9 cellular contexts compared by ENCODE assay signal in genomic region chr2:218781691-218782528, GRCh38. TPM values are rescaled to one million over a fixed set of nuclear protein-coding genes. Genes with fewer than 3 reads are reported as not detected.
DNase-seq lines count a peak whose midpoint lies in the region; ATAC-seq and TF ChIP-seq lines count a peak whose summit lies in the region.
"Had no signal": no experiment of that assay in that cellular context is flagged by ENCODE, and none has a peak within 500 bp of the region (broad histone marks: within the 10 kb centered on the region; RNA-seq: fewer than 3 reads in every experiment).

Gene CYP27A1, plus strand, starts transcription at chr2:218782147. Its CDS starts 36 bp downstream, at chr2:218782183.

- peak within 1 kb of the TSS; percentile 49 for H3K9ac ChIP-seq in iPS-20b (ENCODE audit: low read depth, low read length)

- ATAC-seq in GM21515 (IDR thresholded peaks at IDR 0.05; ENCODE audit: unreplicated experiment) (no peak), GM18907 (IDR thresholded peaks at IDR 0.05; ENCODE audit: unreplicated experiment) (no peak)

- no peak for TF ChIP-seq CTCF in brain (conservative IDR thresholded peaks at IDR 0.05)
- no peak for TF ChIP-seq CTCF in sigmoid colon (IDR thresholded peaks at IDR 0.05)

- peak in 1 of 2 donors; percentile 30 for TF ChIP-seq POLR2A in sigmoid colon (IDR thresholded peaks at IDR 0.05)

- peaks cover 0 to 9% (median 4%) of the 10 kb centered on the region in 5 experiments for H3K9me3 Mint-ChIP-seq in brain

- H3K36me3 Mint-ChIP-seq in brain, result peaks cover 16% of the 10 kb centered on the region

- peak; percentile 52 for DNase-seq in activated CD8-positive, alpha-beta memory T cell treated with anti-CD3 and anti-CD28 coated beads, Interleukin-2, amount 50 U/mL, for 48 hours
- DNase-seq in activated CD8-positive, alpha-beta memory T cell treated with anti-CD3 and anti-CD28 coated beads, Interleukin-2, amount 50 U/mL, for 4 hours, result no peak
- DNase-seq in sigmoid colon, result peak; percentile 81
- DNase-seq in NCI-H146 treated with DMSO at 0.1 percent for 48 hours (lab: John Stamatoyannopoulos, UW; ENCODE audit: unreplicated experiment), result no peak
- DNase-seq: activated B cell treated with CpG ODN at 0.5 μM for 24 hours had no signal

- H3K9me3 ChIP-seq in iPS-20b (ENCODE audit: insufficient read depth, low read depth, low read length), result no peaks in the 10 kb centered on the region; the same call in 1 of the 2 replicates
- peaks cover 0 to 4% (median 0%) of the 10 kb centered on the region in 4 donors for H3K9me3 ChIP-seq in sigmoid colon

- WGBS in sigmoid colon, 2 donors, result 1% methylated on average over 76 of the region's 76 CpGs

- intact Hi-C loops in sigmoid colon (cut with DNase I), result loop anchor here (2.0 to 5.0 kb wide), 2 partner anchors 25 to 70 kb away; partner anchors contain the start of gene TTLL4

- peaks cover 46% of the 10 kb centered on the region for H3K27me3 ChIP-seq in iPS-20b (ENCODE audit: insufficient read depth, low read length)
- H3K27me3 ChIP-seq in sigmoid colon, result no peaks in the 10 kb centered on the region

- H3K4me3 ChIP-seq in iPS-20b (ENCODE audit: low read length) (peak within 1 kb of the TSS; percentile 73), sigmoid colon (peak within 1 kb of the TSS; percentile 62 to 79 (median 72))

- H3K4me1 ChIP-seq in iPS-20b (ENCODE audit: insufficient read depth, low read length) (peaks cover 4% of the 10 kb centered on the region; the same call in 1 of the 2 replicates), sigmoid colon (peaks cover 0 to 27% (median 16%) of the 10 kb centered on the region in 4 donors)

- H3K27ac Mint-ChIP-seq in brain, result peak within 1 kb of the TSS in 4 of 5 experiments; percentile 59 to 94 (median 70)
- H3K27ac Mint-ChIP-seq: activated B cell treated with CpG ODN at 0.5 μM for 24 hours had no signal

- H3K4me3 Mint-ChIP-seq in brain, result peak within 1 kb of the TSS; percentile 27 to 89 (median 80)
- H3K4me3 Mint-ChIP-seq: activated B cell treated with CpG ODN at 0.5 μM for 24 hours had no signal

- H3K27ac ChIP-seq in iPS-20b (ENCODE audit: low read length) (no peak within 1 kb of the TSS), sigmoid colon (peak within 1 kb of the TSS; percentile 79 to 84 (median 82))

- no peaks in the 10 kb centered on the region for H3K36me3 ChIP-seq in iPS-20b (ENCODE audit: insufficient read depth, low read depth, low read length)
- H3K36me3 ChIP-seq in sigmoid colon, result no peaks in the 10 kb centered on the region

- H3K27me3 Mint-ChIP-seq in brain, result peaks cover 65% of the 10 kb centered on the region

- H3K4me1 Mint-ChIP-seq in brain, result peaks cover 34% of the 10 kb centered on the region

- TF ChIP-seq EP300 in sigmoid colon (IDR thresholded peaks at IDR 0.05), result no peak

RNA-seq across cellular contexts. Expression of gene CYP27A1, which starts in this region (rescaled TPM):
- polyA plus RNA-seq in brain (ENCODE audit: insufficient read depth, low read depth, low replicate concordance), result 56.6 TPM
- total RNA-seq in sigmoid colon, result 10 to 100 TPM; 21.9 to 30.1 (median 25.7) TPM
- 10 to 100 TPM; 13.5 to 17.4 (median 14.6) TPM for polyA plus RNA-seq in sigmoid colon

Comparison
In these comparisons a context has a peak if more than half of its experiments do, and no peak if none do; other contexts are left out.
1. DNase-seq: peak in activated CD8-positive, alpha-beta memory T cell treated with anti-CD3 and anti-CD28 coated beads, Interleukin-2, amount 50 U/mL, for 48 hours (single experiment) and sigmoid colon (single experiment); none in activated CD8-positive, alpha-beta memory T cell treated with anti-CD3 and anti-CD28 coated beads, Interleukin-2, amount 50 U/mL, for 4 hours (single experiment) and NCI-H146 treated with DMSO at 0.1 percent for 48 hours (single experiment).